ENCODE assay signal across 9 cellular contexts in the genomic region with DNA sequence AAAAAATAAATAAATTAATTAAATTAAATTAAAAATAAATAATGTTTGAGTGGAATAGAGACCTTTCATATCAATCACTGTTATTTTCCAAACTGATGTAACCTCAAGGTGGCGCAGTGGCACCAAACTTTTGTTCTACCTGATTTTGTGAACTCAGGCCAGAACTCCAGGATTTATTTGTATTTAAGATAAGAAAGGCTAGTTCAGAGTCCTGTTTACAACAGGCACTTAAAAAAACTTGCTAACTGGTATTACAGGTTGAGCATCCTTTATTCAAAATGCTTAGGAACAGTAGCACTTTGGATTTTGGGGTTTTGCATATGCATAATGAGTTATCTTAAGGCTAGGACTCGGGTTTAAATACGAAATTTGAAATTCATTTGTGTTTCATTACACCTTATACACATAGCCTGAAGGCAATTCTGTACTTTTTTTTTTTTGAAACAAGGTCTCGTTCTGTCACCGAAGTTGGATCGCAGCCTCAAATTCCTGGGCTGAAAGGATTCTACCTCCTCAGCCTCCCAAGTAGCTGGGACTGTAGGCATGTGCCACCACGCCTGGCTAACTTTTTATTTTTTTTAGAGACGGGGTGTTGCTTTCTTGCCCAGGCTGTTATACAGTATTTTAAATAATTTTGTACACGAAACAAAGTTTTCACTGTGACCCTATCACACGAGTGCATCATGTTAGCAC. TPM values are rescaled to one million over a fixed set of nuclear protein-coding genes. Genes with fewer than 3 reads are reported as not detected.
DNase-seq lines count a peak whose midpoint lies in the region; ATAC-seq and TF ChIP-seq lines count a peak whose summit lies in the region.
"Had no signal": no experiment of that assay in that cellular context is flagged by ENCODE, and none has a peak within 500 bp of the region (broad histone marks: within the 10 kb centered on the region; RNA-seq: fewer than 3 reads in every experiment).

No MANE protein-coding gene starts in this region.

- peak overlapping the region in 1 of 9 donors; percentile 59 for H3K27ac Mint-ChIP-seq in naive thymus-derived CD4-positive, alpha-beta T cell

- no peaks in the 10 kb centered on the region for H3K9me3 ChIP-seq in naive thymus-derived CD4-positive, alpha-beta T cell (ENCODE audit: control insufficient read depth in 2 of 3, low read length in 3 of 3)
- H3K9me3 ChIP-seq: BLaER1 treated with 17β-estradiol and CSF1 and Interleukin-3, amounts not matched to agents 10 nM and 100 nM had no signal

- peak; percentile 72 for TF ChIP-seq CTCF in LNCaP clone FGC (IDR thresholded peaks at IDR 0.05; ENCODE audit: control insufficient read depth, extremely low read depth, insufficient read depth)

- H3K4me1 Mint-ChIP-seq in naive thymus-derived CD4-positive, alpha-beta T cell: peaks cover 28 to 81% (median 70%) of the 10 kb centered on the region in 7 donors

- H3K27me3 ChIP-seq in naive thymus-derived CD4-positive, alpha-beta T cell (ENCODE audit: control insufficient read depth in 2 of 2, insufficient read depth in 2 of 2, low read length in 2 of 2): no peaks in the 10 kb centered on the region
- H3K27me3 ChIP-seq: BLaER1 treated with 17β-estradiol and CSF1 and Interleukin-3, amounts not matched to agents 10 nM and 100 nM had no signal

- DNase-seq in NCI-H1105 treated with DMSO at 0.1 percent for 48 hours (lab: John Stamatoyannopoulos, UW) (peak; percentile 4), NCI-H1105 (lab: John Stamatoyannopoulos, UW) (no peak), LNCaP clone FGC (ENCODE audit: low read depth) (peak; percentile 94), UCSD-AML1 (lab: John Stamatoyannopoulos, UW; ENCODE audit: unreplicated experiment) (no peak)
- DNase-seq in central memory CD4-positive, alpha-beta T cell: peak; percentile 7
- DNase-seq in naive thymus-derived CD4-positive, alpha-beta T cell: peak in 2 of 9 donors; percentile 22

- H3K36me3 ChIP-seq in naive thymus-derived CD4-positive, alpha-beta T cell (ENCODE audit: control insufficient read depth in 2 of 3, insufficient read depth in 3 of 3, low read length in 3 of 3): peaks cover 0 to 16% (median 4%) of the 10 kb centered on the region in 3 experiments

- peak overlapping the region; percentile 21; the same call in 1 of the 2 replicates for H3K4me3 ChIP-seq in LNCaP clone FGC (ENCODE audit: low read depth, low read length)
- no peak overlapping the region for H3K4me3 ChIP-seq in naive thymus-derived CD4-positive, alpha-beta T cell (ENCODE audit: low read length)
- H3K4me3 ChIP-seq: BLaER1 treated with 17β-estradiol and CSF1 and Interleukin-3, amounts not matched to agents 10 nM and 100 nM had no signal

- peaks cover 21 to 34% of the 10 kb centered on the region in 2 donors for H3K4me1 ChIP-seq in naive thymus-derived CD4-positive, alpha-beta T cell (ENCODE audit: control insufficient read depth in 2 of 2, insufficient read depth in 2 of 2, low read length in 2 of 2)

- intact Hi-C loops in naive thymus-derived CD4-positive, alpha-beta T cell (cut with micrococcal nuclease): loop anchor here in 1 of 2 donors (1.0 to 2.0 kb wide), 3 partner anchors 13 to 106 kb away; no protein-coding TSS in a partner anchor

- H3K4me3 Mint-ChIP-seq in naive thymus-derived CD4-positive, alpha-beta T cell: no peak overlapping the region

- H3K27me3 Mint-ChIP-seq in naive thymus-derived CD4-positive, alpha-beta T cell: no peaks in the 10 kb centered on the region

- ATAC-seq in naive thymus-derived CD4-positive, alpha-beta T cell: peak; percentile 32
- ATAC-seq in HG03025 (IDR thresholded peaks at IDR 0.05; ENCODE audit: low FRiP score, unreplicated experiment) (no peak), HG02610 (IDR thresholded peaks at IDR 0.05; ENCODE audit: unreplicated experiment) (no peak)

- H3K9me3 Mint-ChIP-seq in naive thymus-derived CD4-positive, alpha-beta T cell: no peaks in the 10 kb centered on the region

- H3K27ac ChIP-seq in naive thymus-derived CD4-positive, alpha-beta T cell (ENCODE audit: low read depth, low read length): no peak overlapping the region
- H3K27ac ChIP-seq: BLaER1 treated with 17β-estradiol and CSF1 and Interleukin-3, amounts not matched to agents 10 nM and 100 nM had no signal

- POLR2A ChIA-PET in naive thymus-derived CD4-positive, alpha-beta T cell (lab: Charles Lee): interaction anchor here (0.7 kb wide), 1 partner anchor 68 kb away, joined by 3 read pairs; no protein-coding TSS in a partner anchor

- CTCF ChIA-PET in naive thymus-derived CD4-positive, alpha-beta T cell (lab: Charles Lee): no interaction called here

- peaks cover 0 to 20% (median 0%) of the 10 kb centered on the region in 5 donors for H3K36me3 Mint-ChIP-seq in naive thymus-derived CD4-positive, alpha-beta T cell

RNA-seq across cellular contexts. Expression of gene YY1, which starts 32.4 kb away (rescaled TPM):
- 10 to 100 TPM; 65.8 to 99.7 (median 92.2) TPM for total RNA-seq in naive thymus-derived CD4-positive, alpha-beta T cell
- polyA plus RNA-seq in naive thymus-derived CD4-positive, alpha-beta T cell: 10 to 100 TPM; 15.2 to 18.0 TPM

RNA-seq across cellular contexts. Expression of gene SLC25A29, which starts 34.9 kb away (rescaled TPM):
- 10 to 100 TPM in 3 of 5 experiments, 1 to 10 TPM in 2; 5.9 to 25.6 (median 10.4) TPM for total RNA-seq in naive thymus-derived CD4-positive, alpha-beta T cell
- 1 to 10 TPM in 1 of 2 donors, under 1 TPM in 1; 0.38 to 5.3 TPM for polyA plus RNA-seq in naive thymus-derived CD4-positive, alpha-beta T cell

RNA-seq across cellular contexts. Expression of gene SLC25A47, which starts 51.7 kb away (rescaled TPM):
- not detected for total RNA-seq in naive thymus-derived CD4-positive, alpha-beta T cell
- not detected for polyA plus RNA-seq in naive thymus-derived CD4-positive, alpha-beta T cell

Comparison
In these comparisons a context has a peak if more than half of its experiments do, and no peak if none do; other contexts are left out.
1. DNase-seq: peak in NCI-H1105 treated with DMSO at 0.1 percent for 48 hours (single experiment), LNCaP clone FGC (single experiment) and central memory CD4-positive, alpha-beta T cell (single experiment); none in NCI-H1105 (single experiment) and UCSD-AML1 (single experiment).